1 cellular context compared by ENCODE assay signal in genomic region chrX:48474127-48474526, GRCh38.
TF ChIP-seq lines count a peak whose summit lies in the region.

No MANE protein-coding gene starts in this region.

TF ChIP-seq in GM23338, 12 proteins besides CTCF, POLR2A, EP300 and RAD21 (continued from another document):
- no peak for TF ChIP-seq ZNF462 (CRISPR knock-in tag; IDR thresholded peaks at IDR 0.05)
